11 cellular contexts compared by ENCODE assay signal in genomic region chr2:137943948-137944347, GRCh38. TPM values are rescaled to one million over a fixed set of nuclear protein-coding genes. Genes with fewer than 3 reads are reported as not detected.
"Had no signal": no experiment of that assay in that cellular context is flagged by ENCODE, and none has a peak within 500 bp of the region (broad histone marks: within the 10 kb centered on the region; RNA-seq: fewer than 3 reads in every experiment).

No MANE protein-coding gene starts in this region.

- H2AFZ ChIP-seq: parathyroid adenoma had no signal

- H3K9ac ChIP-seq: parathyroid adenoma had no signal

- ATAC-seq: activated CD4-positive, CD25-positive, alpha-beta regulatory T cell treated with anti-CD3 and anti-CD28 coated beads, Interleukin-2, amount 50 U/mL, for 24 hours; naive thymus-derived CD4-positive, alpha-beta T cell; stimulated activated naive CD8-positive, alpha-beta T cell treated with anti-CD3 and anti-CD28 coated beads, Interleukin-15, amount 100 ng/mL, for 72 hours had no signal

- H3K4me3 ChIP-seq: thoracic aorta had no signal

- H3K4me1 ChIP-seq: parathyroid adenoma had no signal

- H3K27ac ChIP-seq: parathyroid adenoma, thoracic aorta had no signal

- H3K36me3 ChIP-seq: thoracic aorta had no signal

- H3K9me3 ChIP-seq: thoracic aorta had no signal

- DNase-seq: activated effector memory CD4-positive, alpha-beta T cell treated with Interleukin-2 at 50 U/mL for 16 hours; activated T-cell treated with anti-CD3 and anti-CD28 coated beads, Interleukin-2, amount 50 U/mL, for 1 hour; effector memory CD4-positive, alpha-beta T cell; erythroblast; naive thymus-derived CD4-positive, alpha-beta T cell; stimulated activated CD4-positive, alpha-beta T cell treated with anti-CD3 and anti-CD28 coated beads, Interleukin-15, amount 100 ng/mL, for 24 hours; stimulated activated CD4-positive, alpha-beta T cell treated with anti-CD3 and anti-CD28 coated beads, Interleukin-4, amount 100 ng/mL, for 24 hours; stimulated activated naive CD8-positive, alpha-beta T cell treated with anti-CD3 and anti-CD28 coated beads, Interleukin-15, amount 100 ng/mL, for 72 hours had no signal

- H3K79me2 ChIP-seq: parathyroid adenoma had no signal

RNA-seq across cellular contexts. Expression of gene HNMT, which starts 20.3 kb away (rescaled TPM):
- polyA plus RNA-seq: naive thymus-derived CD4-positive, alpha-beta T cell had no signal
